1 cellular context compared by ENCODE assay signal in genomic region chr5:141816598-141817399, GRCh38.
TF ChIP-seq lines count a peak whose summit lies in the region.

No MANE protein-coding gene starts in this region.

TF ChIP-seq in K562, 482 proteins besides CTCF, POLR2A, EP300 and RAD21 (continued from another document):
- peak; percentile 32; the same call in 1 of the 2 replicates for TF ChIP-seq VEZF1 (CRISPR knock-in tag; IDR thresholded peaks at IDR 0.05)
- peak; percentile 25; the same call in 1 of the 2 replicates for TF ChIP-seq SOX6 (IDR thresholded peaks at IDR 0.05)
- TF ChIP-seq NR1H2 (CRISPR knock-in tag; IDR thresholded peaks at IDR 0.05), result no peak
- no peak for TF ChIP-seq RFX5 (IDR thresholded peaks at IDR 0.05; ENCODE audit: low read depth, low read length)
- TF ChIP-seq MYNN (IDR thresholded peaks at IDR 0.05), result no peak
- no peak for TF ChIP-seq MYNN (CRISPR knock-in tag; IDR thresholded peaks at IDR 0.05)
- TF ChIP-seq ZBTB2 (IDR thresholded peaks at IDR 0.05), result no peak
- no peak for TF ChIP-seq REST (CRISPR knock-in tag; IDR thresholded peaks at IDR 0.05; ENCODE audit: low read depth)
- no peak for TF ChIP-seq DPF2 (IDR thresholded peaks at IDR 0.05)
- TF ChIP-seq PHF8 (IDR thresholded peaks at IDR 0.05; ENCODE audit: borderline replicate concordance, low read length), result no peak
